ENCODE assay signal across 1 cellular context in genomic region chr5:149959406-149960236, GRCh38.
TF ChIP-seq lines count a peak whose summit lies in the region.

No MANE protein-coding gene starts in this region.

TF ChIP-seq in HEK293, 187 proteins besides CTCF, POLR2A, EP300 and RAD21 (continued from another document):
- no peak for TF ChIP-seq ZNF488 (tag by site-specific recombination; IDR thresholded peaks at IDR 0.05)
- TF ChIP-seq SALL2 (tag by site-specific recombination; IDR thresholded peaks at IDR 0.05; ENCODE audit: borderline replicate concordance), result no peak
- no peak for TF ChIP-seq ZNF202 (tag by site-specific recombination; IDR thresholded peaks at IDR 0.05; ENCODE audit: borderline replicate concordance)
- no peak for TF ChIP-seq ZNF274 (IDR thresholded peaks at IDR 0.05; ENCODE audit: low read length)
- TF ChIP-seq ZNF274 (tag by site-specific recombination; IDR thresholded peaks at IDR 0.05; ENCODE audit: borderline replicate concordance), result no peak
- TF ChIP-seq ZNF654 (tag by site-specific recombination; IDR thresholded peaks at IDR 0.05; ENCODE audit: low read depth), result peak; percentile 28; the same call in 1 of the 2 replicates
- TF ChIP-seq ZNF791 (tag by site-specific recombination; IDR thresholded peaks at IDR 0.05), result no peak
- 0 out of 2 replicates have a peak, but pooled peaks have one; percentile 6 for TF ChIP-seq ZNF623 (tag by site-specific recombination; IDR thresholded peaks at IDR 0.05)
- TF ChIP-seq PATZ1 (tag by site-specific recombination; IDR thresholded peaks at IDR 0.05), result 0 out of 2 replicates have a peak, but pooled peaks have one; percentile 31
- peak; percentile 71 for TF ChIP-seq ZNF629 (tag by site-specific recombination; IDR thresholded peaks at IDR 0.05)
- TF ChIP-seq ZNF449 (tag by site-specific recombination; IDR thresholded peaks at IDR 0.05), result no peak
- TF ChIP-seq ZBTB21 (tag by site-specific recombination; IDR thresholded peaks at IDR 0.05), result peak; percentile 80
- no peak for TF ChIP-seq ZNF19 (tag by site-specific recombination; IDR thresholded peaks at IDR 0.05; ENCODE audit: low read depth)
- TF ChIP-seq ZNF580 (tag by site-specific recombination; IDR thresholded peaks at IDR 0.05), result no peak
- 0 out of 2 replicates have a peak, but pooled peaks have one; percentile 13 for TF ChIP-seq ZNF366 (tag by site-specific recombination; conservative IDR thresholded peaks at IDR 0.05)
- TF ChIP-seq ZNF114 (tag by site-specific recombination; IDR thresholded peaks at IDR 0.05), result no peak
- TF ChIP-seq ZNF664 (tag by site-specific recombination; IDR thresholded peaks at IDR 0.05), result no peak
- TF ChIP-seq ZNF530 (tag by site-specific recombination; IDR thresholded peaks at IDR 0.05; ENCODE audit: low read depth), result no peak
- TF ChIP-seq ZNF354C (tag by site-specific recombination; IDR thresholded peaks at IDR 0.05; ENCODE audit: borderline replicate concordance, low read depth), result no peak
